12 cellular contexts compared by ENCODE assay signal in genomic region chr7:93016085-93016471, GRCh38.
DNase-seq lines count a peak whose midpoint lies in the region; ATAC-seq and TF ChIP-seq lines count a peak whose summit lies in the region.
"Had no signal": no experiment of that assay in that cellular context is flagged by ENCODE, and none has a peak within 500 bp of the region (broad histone marks: within the 10 kb centered on the region; RNA-seq: fewer than 3 reads in every experiment).

No MANE protein-coding gene starts in this region.

- no peaks in the 10 kb centered on the region for H3K9me3 Mint-ChIP-seq in activated T-helper 1 cell treated with anti-CD3 and anti-CD28 coated beads, Interleukin-12 subunit alpha, Interleukin-12 subunit beta, Interleukin-2, Interleukin-4 antibody, amounts not matched to agents 30 ng/mL and 10 ng/mL and 1 ng/mL, durations not matched to agents 14 hours and 24 hours and 36 hours

- no peak for TF ChIP-seq EP300 in gastroesophageal sphincter (IDR thresholded peaks at IDR 0.05)

- no peaks in the 10 kb centered on the region for H3K27me3 Mint-ChIP-seq in activated T-helper 1 cell treated with anti-CD3 and anti-CD28 coated beads, Interleukin-12 subunit alpha, Interleukin-12 subunit beta, Interleukin-2, Interleukin-4 antibody, amounts not matched to agents 30 ng/mL and 10 ng/mL and 1 ng/mL, durations not matched to agents 14 hours and 24 hours and 36 hours (ENCODE audit: insufficient read depth)

- no peak overlapping the region for H3K4me3 ChIP-seq in AG04450 (ENCODE audit: low read depth, low read length)
- H3K4me3 ChIP-seq in HUES64 (ENCODE audit: low read length), result no peak overlapping the region
- no peak overlapping the region for H3K4me3 ChIP-seq in mesodermal cell (ENCODE audit: extremely low read depth, insufficient read depth, low read length, poor library complexity, severe bottlenecking)
- H3K4me3 ChIP-seq in gastroesophageal sphincter, result no peak overlapping the region

- no peaks in the 10 kb centered on the region for H3K27me3 ChIP-seq in AG04450 (ENCODE audit: control insufficient read depth, insufficient read depth, low read length)
- H3K27me3 ChIP-seq in HUES64 (ENCODE audit: insufficient read depth, low read length), result no peaks in the 10 kb centered on the region
- H3K27me3 ChIP-seq in gastroesophageal sphincter, result no peaks in the 10 kb centered on the region

- POLR2A ChIA-PET in AG04450 (lab: Yijun Ruan, JAX), result interaction anchor here (0.8 to 1.6 kb wide), 4 partner anchors 24 to 318 kb away, joined by 3 to 12 read pairs (median 10); no protein-coding TSS in a partner anchor

- 75% methylated on average over 4 of the region's 4 CpGs for WGBS in HUES64
- WGBS in mesodermal cell (ENCODE audit: insufficient coverage in 2 of 2), 2 experiments, result 75 to 77% methylated on average over 3 of the region's 4 CpGs
- 29 to 30% methylated on average over 3 to 4 of the region's 4 CpGs for WGBS in gastroesophageal sphincter (ENCODE audit: low coverage in 1 of 2), 2 donors

- H3K27ac ChIP-seq in AG04450 (ENCODE audit: low read depth, low read length) (peak overlapping the region; percentile 94), HUES64 (ENCODE audit: low read depth, low read length) (no peak overlapping the region), mesodermal cell (ENCODE audit: low read depth, low read length, severe bottlenecking) (peak overlapping the region; percentile 60), gastroesophageal sphincter (peak overlapping the region in 1 of 4 donors; percentile 2)
- H3K27ac ChIP-seq: epithelial cell of prostate had no signal

- no peak for TF ChIP-seq POLR2A in gastroesophageal sphincter (IDR thresholded peaks at IDR 0.05)

- H3K36me3 ChIP-seq in HUES64 (ENCODE audit: insufficient read depth, low read length) (no peaks in the 10 kb centered on the region), mesodermal cell (ENCODE audit: control insufficient read depth, insufficient read depth, low read length) (no peaks in the 10 kb centered on the region), gastroesophageal sphincter (no peaks in the 10 kb centered on the region)

- no peaks in the 10 kb centered on the region for H3K9me3 ChIP-seq in AG04450 (ENCODE audit: control insufficient read depth, insufficient read depth, low read length)
- H3K9me3 ChIP-seq in HUES64 (ENCODE audit: insufficient read depth, low read depth, low read length), result no peaks in the 10 kb centered on the region
- H3K9me3 ChIP-seq in mesodermal cell (ENCODE audit: control insufficient read depth, low read length), result no peaks in the 10 kb centered on the region
- H3K9me3 ChIP-seq in gastroesophageal sphincter, result no peaks in the 10 kb centered on the region

- intact Hi-C loops in activated T-helper 1 cell treated with anti-CD3 and anti-CD28 coated beads, Interleukin-12 subunit alpha, Interleukin-12 subunit beta, Interleukin-2, Interleukin-4 antibody, amounts not matched to agents 30 ng/mL and 10 ng/mL and 1 ng/mL, durations not matched to agents 14 hours and 24 hours and 36 hours (cut with micrococcal nuclease), result loop anchor here (5.0 kb wide), 1 partner anchor 39 kb away; no protein-coding TSS in a partner anchor

- DNase-seq in AG04450 (ENCODE audit: low read depth, low spot score), result no peak
- DNase-seq in activated T-helper 1 cell treated with anti-CD3 and anti-CD28 coated beads, Interleukin-12 subunit alpha, Interleukin-12 subunit beta, Interleukin-2, Interleukin-4 antibody, amounts not matched to agents 30 ng/mL and 10 ng/mL and 1 ng/mL, durations not matched to agents 14 hours and 24 hours and 36 hours (ENCODE audit: low spot score), result no peak
- DNase-seq in SW480 (ENCODE audit: low spot score), result no peak
- no peak for DNase-seq in NCI-H1694 treated with DMSO at 0.1 percent for 48 hours (lab: John Stamatoyannopoulos, UW)
- no peak for DNase-seq in nucleus accumbens (lab: John Stamatoyannopoulos, UW)
- DNase-seq: activated T-cell treated with anti-CD3 and anti-CD28 coated beads, Interleukin-2, amount 50 U/mL, for 1 hour; posterior cingulate gyrus; stimulated activated naive CD4-positive, alpha-beta T cell treated with Interleukin-2 at 50 U/mL for 16 hours had no signal

- no peaks in the 10 kb centered on the region for H3K36me3 Mint-ChIP-seq in activated T-helper 1 cell treated with anti-CD3 and anti-CD28 coated beads, Interleukin-12 subunit alpha, Interleukin-12 subunit beta, Interleukin-2, Interleukin-4 antibody, amounts not matched to agents 30 ng/mL and 10 ng/mL and 1 ng/mL, durations not matched to agents 14 hours and 24 hours and 36 hours (ENCODE audit: low read depth)

- H3K27ac Mint-ChIP-seq in activated T-helper 1 cell treated with anti-CD3 and anti-CD28 coated beads, Interleukin-12 subunit alpha, Interleukin-12 subunit beta, Interleukin-2, Interleukin-4 antibody, amounts not matched to agents 30 ng/mL and 10 ng/mL and 1 ng/mL, durations not matched to agents 14 hours and 24 hours and 36 hours, result peak overlapping the region; percentile 65

- ATAC-seq in gastroesophageal sphincter, result no peak

- CTCF ChIA-PET in AG04450 (lab: Charles Lee), result interaction anchor here (0.6 to 1.1 kb wide), 3 partner anchors 157 to 555 kb away, joined by 3 to 7 read pairs (median 3); no protein-coding TSS in a partner anchor

- H3K4me1 Mint-ChIP-seq in activated T-helper 1 cell treated with anti-CD3 and anti-CD28 coated beads, Interleukin-12 subunit alpha, Interleukin-12 subunit beta, Interleukin-2, Interleukin-4 antibody, amounts not matched to agents 30 ng/mL and 10 ng/mL and 1 ng/mL, durations not matched to agents 14 hours and 24 hours and 36 hours (ENCODE audit: low read depth), result peaks cover 27% of the 10 kb centered on the region

- peaks cover 13% of the 10 kb centered on the region; the same call in 1 of the 2 replicates for H3K4me1 ChIP-seq in HUES64 (ENCODE audit: insufficient read depth, low read length)
- peaks cover 34% of the 10 kb centered on the region for H3K4me1 ChIP-seq in mesodermal cell (ENCODE audit: control insufficient read depth, insufficient read depth, low read length, poor library complexity, severe bottlenecking)
- peaks cover 0 to 6% (median 4%) of the 10 kb centered on the region in 3 donors for H3K4me1 ChIP-seq in gastroesophageal sphincter

- H3K9ac ChIP-seq in HUES64 (ENCODE audit: low read depth, low read length), result 0 out of 2 replicates have a peak overlapping the region, but pooled peaks have one; percentile 37

- no peak for TF ChIP-seq CTCF in AG04450 (IDR thresholded peaks at IDR 0.05; ENCODE audit: low read depth, low read length)
- no peak for TF ChIP-seq CTCF in gastroesophageal sphincter (IDR thresholded peaks at IDR 0.05)

- no peak overlapping the region for H3K4me3 Mint-ChIP-seq in activated T-helper 1 cell treated with anti-CD3 and anti-CD28 coated beads, Interleukin-12 subunit alpha, Interleukin-12 subunit beta, Interleukin-2, Interleukin-4 antibody, amounts not matched to agents 30 ng/mL and 10 ng/mL and 1 ng/mL, durations not matched to agents 14 hours and 24 hours and 36 hours
